9 cellular contexts compared by ENCODE assay signal in genomic region chr10:15083674-15084501, GRCh38. TPM values are rescaled to one million over a fixed set of nuclear protein-coding genes. Genes with fewer than 3 reads are reported as not detected.
A peak's percentile ranks its signal among the peaks of the same experiment; 100 is the strongest.
DNase-seq lines count a peak whose midpoint lies in the region; ATAC-seq and TF ChIP-seq lines count a peak whose summit lies in the region.
"Had no signal": no experiment of that assay in that cellular context is flagged by ENCODE, and none has a peak within 500 bp of the region (broad histone marks: within the 10 kb centered on the region; RNA-seq: fewer than 3 reads in every experiment).

No MANE protein-coding gene starts in this region.

- POLR2A ChIA-PET in naive thymus-derived CD8-positive, alpha-beta T cell (lab: Charles Lee): interaction anchor here (0.6 kb wide), 1 partner anchor 11 kb away, joined by 3 read pairs; no protein-coding TSS in a partner anchor

- H3K9me3 ChIP-seq in ectodermal cell (ENCODE audit: control insufficient read depth, low read length): no peaks in the 10 kb centered on the region

- TF ChIP-seq CTCF in natural killer cell (IDR thresholded peaks at IDR 0.05): no peak

- peaks cover 6% of the 10 kb centered on the region for H3K4me1 ChIP-seq in ectodermal cell (ENCODE audit: control insufficient read depth, insufficient read depth, low read length)

- no peaks in the 10 kb centered on the region for H3K27me3 ChIP-seq in ectodermal cell (ENCODE audit: control insufficient read depth, insufficient read depth, low read length, poor library complexity, severe bottlenecking)

- no peak for ATAC-seq in natural killer cell
- no peak for ATAC-seq in natural killer cell treated with Interleukin-12 subunit alpha and Interleukin-12 subunit beta and Interleukin-15 and Interleukin-18, amount 100 ng/mL, for 72 hours
- no peak for ATAC-seq in naive thymus-derived CD8-positive, alpha-beta T cell
- no peak for ATAC-seq in activated CD4-positive, CD25-positive, alpha-beta regulatory T cell treated with anti-CD3 and anti-CD28 coated beads, Interleukin-2, amount 50 U/mL, for 24 hours
- ATAC-seq in HG02938 (IDR thresholded peaks at IDR 0.05; ENCODE audit: unreplicated experiment): no peak

- 93% methylated on average over 18 of the region's 18 CpGs for WGBS in ectodermal cell, 2 experiments

- H3K36me3 ChIP-seq in ectodermal cell (ENCODE audit: control insufficient read depth, insufficient read depth, low read length): no peaks in the 10 kb centered on the region

- intact Hi-C loops in natural killer cell (cut with micrococcal nuclease): no loop called here

- H3K36me3 Mint-ChIP-seq in natural killer cell: no peaks in the 10 kb centered on the region
- H3K36me3 Mint-ChIP-seq in natural killer cell treated with Interleukin-12 subunit alpha and Interleukin-12 subunit beta and Interleukin-15 and Interleukin-18, amount 100 ng/mL, for 72 hours: no peaks in the 10 kb centered on the region
- no peaks in the 10 kb centered on the region for H3K36me3 Mint-ChIP-seq in naive thymus-derived CD8-positive, alpha-beta T cell

- H3K27me3 Mint-ChIP-seq in natural killer cell (ENCODE audit: low read depth in 2 of 2): no peaks in the 10 kb centered on the region
- no peaks in the 10 kb centered on the region for H3K27me3 Mint-ChIP-seq in natural killer cell treated with Interleukin-12 subunit alpha and Interleukin-12 subunit beta and Interleukin-15 and Interleukin-18, amount 100 ng/mL, for 72 hours
- H3K27me3 Mint-ChIP-seq in naive thymus-derived CD8-positive, alpha-beta T cell: no peaks in the 10 kb centered on the region

- no peaks in the 10 kb centered on the region for H3K9me3 Mint-ChIP-seq in natural killer cell
- H3K9me3 Mint-ChIP-seq in natural killer cell treated with Interleukin-12 subunit alpha and Interleukin-12 subunit beta and Interleukin-15 and Interleukin-18, amount 100 ng/mL, for 72 hours: no peaks in the 10 kb centered on the region
- no peaks in the 10 kb centered on the region for H3K9me3 Mint-ChIP-seq in naive thymus-derived CD8-positive, alpha-beta T cell
- H3K9me3 Mint-ChIP-seq: endodermal cell had no signal

- no peak overlapping the region for H3K27ac Mint-ChIP-seq in natural killer cell
- no peak overlapping the region for H3K27ac Mint-ChIP-seq in natural killer cell treated with Interleukin-12 subunit alpha and Interleukin-12 subunit beta and Interleukin-15 and Interleukin-18, amount 100 ng/mL, for 72 hours
- peak overlapping the region in 4 of 10 donors; percentile 24 to 73 (median 46) for H3K27ac Mint-ChIP-seq in naive thymus-derived CD8-positive, alpha-beta T cell
- H3K27ac Mint-ChIP-seq: endodermal cell had no signal

- peak overlapping the region; percentile 26 for H3K4me3 Mint-ChIP-seq in natural killer cell
- H3K4me3 Mint-ChIP-seq in natural killer cell treated with Interleukin-12 subunit alpha and Interleukin-12 subunit beta and Interleukin-15 and Interleukin-18, amount 100 ng/mL, for 72 hours: no peak overlapping the region
- peak overlapping the region in 6 of 10 donors; percentile 9 to 42 (median 36) for H3K4me3 Mint-ChIP-seq in naive thymus-derived CD8-positive, alpha-beta T cell
- H3K4me3 Mint-ChIP-seq: endodermal cell had no signal

- H3K27ac ChIP-seq in ectodermal cell (ENCODE audit: insufficient read depth, low read depth, low read length, poor library complexity, severe bottlenecking): peak overlapping the region; percentile 37

- H3K4me1 Mint-ChIP-seq in natural killer cell: peaks cover 0 to 10% of the 10 kb centered on the region in 2 donors
- H3K4me1 Mint-ChIP-seq in natural killer cell treated with Interleukin-12 subunit alpha and Interleukin-12 subunit beta and Interleukin-15 and Interleukin-18, amount 100 ng/mL, for 72 hours (ENCODE audit: low read depth in 2 of 2): peaks cover 0 to 2% of the 10 kb centered on the region in 2 donors
- H3K4me1 Mint-ChIP-seq in naive thymus-derived CD8-positive, alpha-beta T cell: peaks cover 0 to 15% (median 0%) of the 10 kb centered on the region in 4 donors
- H3K4me1 Mint-ChIP-seq: endodermal cell had no signal

- DNase-seq in natural killer cell (no peak), SKM-1 treated with dmso at 0.1 percent for 144 hours (lab: John Stamatoyannopoulos, UW; ENCODE audit: unreplicated experiment) (no peak), HUDEP-2 (lab: John Stamatoyannopoulos, UW; ENCODE audit: unreplicated experiment in 76 of 76) (no peak)
- no peak for DNase-seq in natural killer cell treated with Interleukin-12 subunit alpha and Interleukin-12 subunit beta and Interleukin-15 and Interleukin-18, amount 100 ng/mL, for 72 hours (ENCODE audit: low spot score)
- no peak for DNase-seq in naive thymus-derived CD8-positive, alpha-beta T cell

- H3K4me3 ChIP-seq in ectodermal cell (ENCODE audit: insufficient read depth, low read depth, low read length): no peak overlapping the region

RNA-seq across cellular contexts. Expression of gene ACBD7, which starts 4.7 kb away (rescaled TPM):
- 1 to 10 TPM in 1 of 3 donors, under 1 TPM in 1, not detected in 1; 0.48 to 1.8 TPM for total RNA-seq in natural killer cell
- total RNA-seq in natural killer cell treated with Interleukin-12 subunit alpha and Interleukin-12 subunit beta and Interleukin-15 and Interleukin-18, amount 100 ng/mL, for 72 hours: under 1 TPM; 0.90 to 0.98 TPM
- 32.8 TPM for polyA plus RNA-seq in ectodermal cell (2013, experiment 1 of 4)
- 40.3 TPM for polyA plus RNA-seq in ectodermal cell (2013, experiment 2 of 4)
- polyA plus RNA-seq in ectodermal cell (2013, experiment 3 of 4): 28.7 TPM
- polyA plus RNA-seq in ectodermal cell (2013, experiment 4 of 4): 29.9 TPM
- 1 to 10 TPM in 1 of 2 experiments, not detected in 1; 1.2 TPM for total RNA-seq in naive thymus-derived CD8-positive, alpha-beta T cell
- under 1 TPM in 1 of 3 donors, not detected in 2; 0.19 TPM for polyA plus RNA-seq in naive thymus-derived CD8-positive, alpha-beta T cell

RNA-seq across cellular contexts. Expression of gene RPP38, which starts 13.3 kb away (rescaled TPM):
- total RNA-seq in natural killer cell: 10 to 100 TPM in 1 of 3 donors, 1 to 10 TPM in 2; 7.5 to 12.7 (median 8.4) TPM
- 10 to 100 TPM; 13.4 to 21.4 TPM for total RNA-seq in natural killer cell treated with Interleukin-12 subunit alpha and Interleukin-12 subunit beta and Interleukin-15 and Interleukin-18, amount 100 ng/mL, for 72 hours
- 24.8 TPM for polyA plus RNA-seq in ectodermal cell (2013, experiment 1 of 4)
- polyA plus RNA-seq in ectodermal cell (2013, experiment 2 of 4): 24.6 TPM
- 25.0 TPM for polyA plus RNA-seq in ectodermal cell (2013, experiment 3 of 4)
- 26.3 TPM for polyA plus RNA-seq in ectodermal cell (2013, experiment 4 of 4)
- total RNA-seq in naive thymus-derived CD8-positive, alpha-beta T cell: 10 to 100 TPM; 15.0 to 15.5 TPM
- polyA plus RNA-seq in naive thymus-derived CD8-positive, alpha-beta T cell: 10 to 100 TPM; 19.9 to 32.0 (median 21.3) TPM

RNA-seq across cellular contexts. Expression of gene OLAH, which starts 40.1 kb away (rescaled TPM):
- not detected for total RNA-seq in natural killer cell
- total RNA-seq in natural killer cell treated with Interleukin-12 subunit alpha and Interleukin-12 subunit beta and Interleukin-15 and Interleukin-18, amount 100 ng/mL, for 72 hours: 1 to 10 TPM in 1 of 2 donors, under 1 TPM in 1; 0.89 to 1.2 TPM
- polyA plus RNA-seq in ectodermal cell (2013, experiment 1 of 4): not detected
- not detected for polyA plus RNA-seq in ectodermal cell (2013, experiment 2 of 4)
- not detected for polyA plus RNA-seq in ectodermal cell (2013, experiment 3 of 4)
- polyA plus RNA-seq in ectodermal cell (2013, experiment 4 of 4): not detected
- total RNA-seq in naive thymus-derived CD8-positive, alpha-beta T cell: not detected
- not detected for polyA plus RNA-seq in naive thymus-derived CD8-positive, alpha-beta T cell
- total RNA-seq: endodermal cell had no signal
